In genomic region chr17:30363715-30364202, GRCh38 we compare ENCODE assay signal across 9 cellular contexts. TPM values are rescaled to one million over a fixed set of nuclear protein-coding genes. Genes with fewer than 3 reads are reported as not detected.
DNase-seq lines count a peak whose midpoint lies in the region; ATAC-seq and TF ChIP-seq lines count a peak whose summit lies in the region.
"Had no signal": no experiment of that assay in that cellular context is flagged by ENCODE, and none has a peak within 500 bp of the region (broad histone marks: within the 10 kb centered on the region; RNA-seq: fewer than 3 reads in every experiment).

No MANE protein-coding gene starts in this region.

- H3K9me3 Mint-ChIP-seq in natural killer cell treated with Interleukin-12 subunit alpha and Interleukin-12 subunit beta and Interleukin-15 and Interleukin-18, amount 100 ng/mL, for 72 hours: peaks cover 5% of the 10 kb centered on the region

- TF ChIP-seq CTCF in Panc1 (IDR thresholded peaks at IDR 0.05) (no peak), omental fat pad (IDR thresholded peaks at IDR 0.05) (no peak)

- no peaks in the 10 kb centered on the region for H3K27me3 ChIP-seq in Panc1 (ENCODE audit: control insufficient read depth, insufficient read depth, low read length)

- in situ Hi-C loops in Panc1 (cut with HindIII; ENCODE audit: low pct_unique_long_range_greater_than_20kb, low sequenced_read_pairs): no loop called here

- peaks cover 36 to 44% of the 10 kb centered on the region in 2 donors for H3K4me1 Mint-ChIP-seq in natural killer cell treated with Interleukin-12 subunit alpha and Interleukin-12 subunit beta and Interleukin-15 and Interleukin-18, amount 100 ng/mL, for 72 hours (ENCODE audit: low read depth in 2 of 2)

- no peaks in the 10 kb centered on the region for H3K36me3 ChIP-seq in Panc1 (ENCODE audit: control insufficient read depth, insufficient read depth, low read length)

- POLR2A ChIA-PET in Panc1 (lab: Charles Lee): no interaction called here

- BruUV-seq in Panc1 (replicated peaks; lab: Mats Ljungman, UMichigan): no TSS peak

- H3K36me3 Mint-ChIP-seq in natural killer cell treated with Interleukin-12 subunit alpha and Interleukin-12 subunit beta and Interleukin-15 and Interleukin-18, amount 100 ng/mL, for 72 hours: peaks cover 17% of the 10 kb centered on the region

- no peaks in the 10 kb centered on the region for H3K9me3 ChIP-seq in Panc1 (ENCODE audit: control insufficient read depth, insufficient read depth, low read depth, low read length)

- H3K27ac ChIP-seq in Panc1 (ENCODE audit: low read length): no peak overlapping the region

- no peaks in the 10 kb centered on the region for H3K4me1 ChIP-seq in Panc1 (ENCODE audit: control insufficient read depth, insufficient read depth, low read length)

- H3K27ac Mint-ChIP-seq in natural killer cell treated with Interleukin-12 subunit alpha and Interleukin-12 subunit beta and Interleukin-15 and Interleukin-18, amount 100 ng/mL, for 72 hours: peak overlapping the region; percentile 74 to 80

- no peaks in the 10 kb centered on the region for H3K27me3 Mint-ChIP-seq in natural killer cell treated with Interleukin-12 subunit alpha and Interleukin-12 subunit beta and Interleukin-15 and Interleukin-18, amount 100 ng/mL, for 72 hours

- H3K4me3 ChIP-seq in Panc1 (ENCODE audit: low read depth in 2 of 2, low read length in 2 of 2): no peak overlapping the region

- peak; percentile 65 for DNase-seq in Panc1 (ENCODE audit: low read depth, low spot score)
- peak; percentile 15 to 39 (median 27) for DNase-seq in activated naive CD4-positive, alpha-beta T cell (lab: John Stamatoyannopoulos, UW)
- peak; percentile 95 for DNase-seq in natural killer cell treated with Interleukin-12 subunit alpha and Interleukin-12 subunit beta and Interleukin-15 and Interleukin-18, amount 100 ng/mL, for 72 hours (ENCODE audit: low spot score)
- DNase-seq in omental fat pad (ENCODE audit: low spot score): no peak
- DNase-seq in NCI-H524 treated with DMSO at 0.1 percent for 48 hours (lab: John Stamatoyannopoulos, UW): no peak
- no peak for DNase-seq in hypothalamus (lab: John Stamatoyannopoulos, UW)

- ATAC-seq in GM18519 (IDR thresholded peaks at IDR 0.05; ENCODE audit: low FRiP score, unreplicated experiment): peak; percentile 51
- ATAC-seq in HG02970 (IDR thresholded peaks at IDR 0.05; ENCODE audit: low FRiP score, unreplicated experiment): peak; percentile 70
- ATAC-seq in Panc1: peak; percentile 20; the same call in 1 of the 2 replicates
- ATAC-seq in natural killer cell treated with Interleukin-12 subunit alpha and Interleukin-12 subunit beta and Interleukin-15 and Interleukin-18, amount 100 ng/mL, for 72 hours: peak; percentile 94 to 95
- no peak for ATAC-seq in omental fat pad (ENCODE audit: low FRiP score)

- CTCF ChIA-PET in Panc1 (lab: Charles Lee): interaction anchor here (0.6 kb wide), 1 partner anchor 22 kb away, joined by 4 read pairs; no protein-coding TSS in a partner anchor

- peak overlapping the region; percentile 50 for H3K4me3 Mint-ChIP-seq in natural killer cell treated with Interleukin-12 subunit alpha and Interleukin-12 subunit beta and Interleukin-15 and Interleukin-18, amount 100 ng/mL, for 72 hours

- intact Hi-C loops in Panc1 (cut with micrococcal nuclease; ENCODE audit: unreplicated experiment): no loop called here

RNA-seq across cellular contexts. Expression of gene CPD, which starts 15.0 kb away (rescaled TPM):
- total RNA-seq in Panc1 (2021; ENCODE audit: unreplicated experiment) (93.0 TPM), omental fat pad (100 to 1,000 TPM in 1 of 4 donors, 10 to 100 TPM in 3; 57.2 to 101 (median 82.2) TPM)
- 48.3 TPM for polyA plus RNA-seq in Panc1 (2012; ENCODE audit: insufficient read length)
- total RNA-seq in natural killer cell treated with Interleukin-12 subunit alpha and Interleukin-12 subunit beta and Interleukin-15 and Interleukin-18, amount 100 ng/mL, for 72 hours: 10 to 100 TPM; 69.7 to 97.7 TPM

RNA-seq across cellular contexts. Expression of gene TMIGD1, which starts 29.9 kb away (rescaled TPM):
- not detected for total RNA-seq in Panc1 (2021; ENCODE audit: unreplicated experiment)
- polyA plus RNA-seq in Panc1 (2012; ENCODE audit: insufficient read length): not detected
- total RNA-seq in natural killer cell treated with Interleukin-12 subunit alpha and Interleukin-12 subunit beta and Interleukin-15 and Interleukin-18, amount 100 ng/mL, for 72 hours: not detected
- total RNA-seq in omental fat pad: not detected
- total RNA-seq: activated CD8-positive, alpha-beta memory T cell treated with anti-CD3 and anti-CD28 coated beads for 36 hours had no signal

Comparison
In these comparisons a context has a peak if more than half of its experiments do, and no peak if none do; other contexts are left out.
1. DNase-seq: peak in Panc1 (single experiment), activated naive CD4-positive, alpha-beta T cell (4 of 4) and natural killer cell treated with Interleukin-12 subunit alpha and Interleukin-12 subunit beta and Interleukin-15 and Interleukin-18, amount 100 ng/mL, for 72 hours (single experiment); none in omental fat pad (single experiment), NCI-H524 treated with DMSO at 0.1 percent for 48 hours (single experiment) and hypothalamus (0 of 51).